In the genomic region with DNA sequence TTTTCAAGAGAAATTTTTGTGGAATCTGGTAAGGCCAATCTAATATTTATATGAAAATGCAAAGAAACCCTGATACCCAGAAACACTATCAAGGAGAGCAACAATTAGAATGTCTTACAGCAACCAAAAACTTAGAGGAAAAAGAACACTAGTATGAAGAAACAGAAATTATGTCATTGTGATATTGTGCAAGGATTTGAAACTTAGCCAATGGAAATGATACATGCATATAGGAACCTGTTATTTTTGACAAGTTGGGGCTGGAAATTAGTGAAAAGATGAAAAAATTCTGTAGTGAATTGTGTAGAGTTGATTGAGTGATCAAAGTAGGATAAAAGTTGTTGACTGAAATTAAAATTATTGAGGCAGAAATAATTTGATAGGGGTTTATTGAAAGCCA, we compare ENCODE assay signal across 16 cellular contexts.
DNase-seq lines count a peak whose midpoint lies in the region; ATAC-seq, FAIRE-seq and TF ChIP-seq lines count a peak whose summit lies in the region.
"Had no signal": no experiment of that assay in that cellular context is flagged by ENCODE, and none has a peak within 500 bp of the region (broad histone marks: within the 10 kb centered on the region; RNA-seq: fewer than 3 reads in every experiment).

No MANE protein-coding gene starts in this region.

- no peak overlapping the region for H3K56ac ChIP-seq in IMR-90 (ENCODE audit: extremely low read depth, insufficient read depth, low read length)

- H3K4me2 ChIP-seq in IMR-90 (ENCODE audit: low read depth, low read length): no peak overlapping the region
- H3K4me2 ChIP-seq: BLaER1 had no signal

- no peak overlapping the region for H3K14ac ChIP-seq in IMR-90 (replicated peaks; ENCODE audit: low read depth, low read length)

- H3K36me3 ChIP-seq in IMR-90 (ENCODE audit: control insufficient read depth, insufficient read depth, low read length) (no peaks in the 10 kb centered on the region), bronchial epithelial cell (ENCODE audit: control insufficient read depth, insufficient read depth, low read length) (no peaks in the 10 kb centered on the region), spleen (no peaks in the 10 kb centered on the region)
- H3K36me3 ChIP-seq: BLaER1 had no signal

- DNase-seq in IMR-90: peak; percentile 17
- peak; percentile 68 for DNase-seq in MV-4-11 (lab: John Stamatoyannopoulos, UW)
- peak; percentile 84 for DNase-seq in bronchial epithelial cell (ENCODE audit: low read depth)
- peak; percentile 11 for DNase-seq in iris pigment epithelial cell (ENCODE audit: low read depth)
- DNase-seq in DMS 273 treated with DMSO at 0.1 percent for 48 hours (lab: John Stamatoyannopoulos, UW): no peak
- no peak for DNase-seq in spleen
- DNase-seq: CD8-positive, alpha-beta memory T cell; H7; Karpas-422; NCI-H2107; NCI-H446; NCI-H774; T-helper 1 cell had no signal

- FAIRE-seq in bronchial epithelial cell (lab: Jason Lieb, UNC): no peak
- FAIRE-seq: HepG2 had no signal

- H2BK20ac ChIP-seq in IMR-90 (ENCODE audit: low read depth, low read length): no peak overlapping the region

- H4K20me1 ChIP-seq in IMR-90 (ENCODE audit: insufficient read depth, low read length): no peaks in the 10 kb centered on the region
- H4K20me1 ChIP-seq: BLaER1 had no signal

- H3K4me1 ChIP-seq in IMR-90 (ENCODE audit: control insufficient read depth, insufficient read depth, low read length) (no peaks in the 10 kb centered on the region), spleen (no peaks in the 10 kb centered on the region)
- H3K4me1 ChIP-seq: BLaER1 had no signal

- dilution Hi-C loops in IMR-90 (cut with HindIII; ENCODE audit: low sequenced_read_pairs, unreplicated experiment): no loop called here

- TF ChIP-seq RAD21 in IMR-90 (IDR thresholded peaks at IDR 0.05; ENCODE audit: low read length): no peak

- BruUV-seq in IMR-90 (replicated peaks; lab: Mats Ljungman, UMichigan): no TSS peak

- no peak overlapping the region for H4K91ac ChIP-seq in IMR-90 (ENCODE audit: insufficient read depth, low read depth, low read length)

- no peak overlapping the region for H3K9ac ChIP-seq in IMR-90 (ENCODE audit: low read depth, low read length)
- H3K9ac ChIP-seq: BLaER1 had no signal

- H3K18ac ChIP-seq in IMR-90 (ENCODE audit: low read depth, low read length): no peak overlapping the region

- H3K9me1 ChIP-seq in IMR-90 (ENCODE audit: insufficient read depth, low read length): no peaks in the 10 kb centered on the region

- H2BK5ac ChIP-seq in IMR-90 (ENCODE audit: low read depth, low read length, poor library complexity, severe bottlenecking): no peak overlapping the region

- no peak overlapping the region for H2BK120ac ChIP-seq in IMR-90 (ENCODE audit: low read depth, low read length)

- CTCF ChIA-PET in IMR-90 (lab: Yijun Ruan, JAX): no interaction called here

- no peak overlapping the region for H3K23ac ChIP-seq in IMR-90 (ENCODE audit: low read depth, low read length)

- no peak overlapping the region for H4K8ac ChIP-seq in IMR-90 (ENCODE audit: low read depth in 2 of 2, low read length in 2 of 2)

- POLR2A ChIA-PET in IMR-90 (lab: Charles Lee; ENCODE audit: unreplicated experiment): no interaction called here

- H2BK15ac ChIP-seq in IMR-90 (ENCODE audit: low read depth, low read length): no peak overlapping the region

- no peak for ATAC-seq in IMR-90 (ENCODE audit: low read depth)
- no peak for ATAC-seq in GM18502 (IDR thresholded peaks at IDR 0.05; ENCODE audit: poor library complexity, unreplicated experiment)
- ATAC-seq: HepG2 had no signal

- H3K79me1 ChIP-seq in IMR-90 (ENCODE audit: low read depth in 1 of 2, low read length in 2 of 2): no peaks in the 10 kb centered on the region

- H3K4ac ChIP-seq in IMR-90 (ENCODE audit: low read depth, low read length): no peak overlapping the region

- in situ Hi-C loops in IMR-90 (cut with MboI; ENCODE audit: low sequenced_read_pairs): no loop called here

- H3K4me3 ChIP-seq in IMR-90 (ENCODE audit: insufficient read depth, low read depth, low read length): no peak overlapping the region
- no peak overlapping the region for H3K4me3 ChIP-seq in bronchial epithelial cell (ENCODE audit: low read depth, low read length)
- no peak overlapping the region for H3K4me3 ChIP-seq in spleen
- H3K4me3 ChIP-seq: BLaER1 had no signal

- H2AK9ac ChIP-seq in IMR-90 (replicated peaks; ENCODE audit: low read depth, low read length, poor library complexity): no peak overlapping the region

- no peaks in the 10 kb centered on the region for H3K9me3 ChIP-seq in IMR-90 (ENCODE audit: control insufficient read depth, insufficient read depth, low read length)
- H3K9me3 ChIP-seq in spleen: peaks cover 0 to 24% (median 12%) of the 10 kb centered on the region in 8 donors
- H3K9me3 ChIP-seq: BLaER1 had no signal

- intact Hi-C loops in IMR-90 (cut with micrococcal nuclease) (no loop called here), spleen (cut with DNase I; ENCODE audit: low total_unique reads) (no loop called here)

- TF ChIP-seq POLR2A in IMR-90 (IDR thresholded peaks at IDR 0.05; ENCODE audit: low read depth, low read length): no peak
- TF ChIP-seq POLR2A in spleen (IDR thresholded peaks at IDR 0.05): no peak

- no peak overlapping the region for H4K5ac ChIP-seq in IMR-90 (ENCODE audit: low read depth, low read length)

- no peak overlapping the region for H3K27ac ChIP-seq in IMR-90 (ENCODE audit: insufficient read depth, low read length)
- no peak overlapping the region for H3K27ac ChIP-seq in spleen
- H3K27ac ChIP-seq: BLaER1 had no signal

- H3K27me3 ChIP-seq in IMR-90 (ENCODE audit: control insufficient read depth, insufficient read depth, low read length) (no peaks in the 10 kb centered on the region), bronchial epithelial cell (ENCODE audit: control insufficient read depth, insufficient read depth, low read length) (no peaks in the 10 kb centered on the region), spleen (replicated peaks in 1 of 7) (no peaks in the 10 kb centered on the region)
- H3K27me3 ChIP-seq: BLaER1 had no signal

- H2AK5ac ChIP-seq in IMR-90 (ENCODE audit: low read depth, low read length): no peak overlapping the region

- TF ChIP-seq CTCF in IMR-90 (conservative IDR thresholded peaks at IDR 0.05; ENCODE audit: low read depth, low read length) (no peak), bronchial epithelial cell (IDR thresholded peaks at IDR 0.05; ENCODE audit: insufficient read depth, low read length, severe bottlenecking) (no peak), spleen (IDR thresholded peaks at IDR 0.05 in 8 of 11, conservative IDR thresholded peaks at IDR 0.05 in 3 of 11) (no peak)

- H2AFZ ChIP-seq in IMR-90 (replicated peaks; ENCODE audit: low read length, poor library complexity): no peak overlapping the region

TF ChIP-seq in IMR-90, 13 proteins besides CTCF, POLR2A, EP300 and RAD21:
- TF ChIP-seq MAFK (IDR thresholded peaks at IDR 0.05; ENCODE audit: low read depth, low read length) (no peak), MAZ (IDR thresholded peaks at IDR 0.05; ENCODE audit: borderline replicate concordance, low read depth, low read length) (no peak), NFE2L2 (IDR thresholded peaks at IDR 0.05; ENCODE audit: low read depth, low read length) (no peak), RCOR1 (IDR thresholded peaks at IDR 0.05; ENCODE audit: insufficient replicate concordance, low read length) (no peak), CEBPB (IDR thresholded peaks at IDR 0.05; ENCODE audit: low read depth, low read length) (peak; percentile 56; the same call in 1 of the 2 replicates), CHD1 (IDR thresholded peaks at IDR 0.05; ENCODE audit: low read depth, low read length) (no peak), FOS (IDR thresholded peaks at IDR 0.05; ENCODE audit: low read depth, low read length) (no peak)

Comparison
In these comparisons a context has a peak if more than half of its experiments do, and no peak if none do; other contexts are left out.
1. DNase-seq: peak in IMR-90 (single experiment), MV-4-11 (single experiment), bronchial epithelial cell (single experiment) and iris pigment epithelial cell (single experiment); none in DMS 273 treated with DMSO at 0.1 percent for 48 hours (single experiment) and spleen (single experiment).